ENCODE assay signal across 1 cellular context in genomic region chr7:135124631-135125030, GRCh38. TPM values are rescaled to one million over a fixed set of nuclear protein-coding genes. Genes with fewer than 3 reads are reported as not detected.
"Had no signal": no experiment of that assay in that cellular context is flagged by ENCODE, and none has a peak within 500 bp of the region (broad histone marks: within the 10 kb centered on the region; RNA-seq: fewer than 3 reads in every experiment).

No MANE protein-coding gene starts in this region.

RNA-seq across cellular contexts. Expression of gene TMEM140, which starts 23.2 kb away (rescaled TPM):
- total RNA-seq: cardiac muscle cell had no signal
